ENCODE assay signal across 13 cellular contexts in genomic region chr3:194711286-194711685, GRCh38. TPM values are rescaled to one million over a fixed set of nuclear protein-coding genes. Genes with fewer than 3 reads are reported as not detected.
DNase-seq lines count a peak whose midpoint lies in the region; TF ChIP-seq lines count a peak whose summit lies in the region.
"Had no signal": no experiment of that assay in that cellular context is flagged by ENCODE, and none has a peak within 500 bp of the region (broad histone marks: within the 10 kb centered on the region; RNA-seq: fewer than 3 reads in every experiment).

No MANE protein-coding gene starts in this region.

- H3K79me2 ChIP-seq in GM23248 (ENCODE audit: insufficient read depth): no peaks in the 10 kb centered on the region
- H3K79me2 ChIP-seq in trophoblast cell (ENCODE audit: control insufficient read depth, insufficient read depth, low read length, poor library complexity): no peaks in the 10 kb centered on the region

- H2AK5ac ChIP-seq in trophoblast cell (ENCODE audit: low read length): no peak overlapping the region

- H3K4me2 ChIP-seq in BLaER1 (peak overlapping the region; percentile 21; the same call in 1 of the 2 replicates), GM23248 (ENCODE audit: unreplicated experiment) (no peak overlapping the region), trophoblast cell (ENCODE audit: low read length) (no peak overlapping the region)
- H3K4me2 ChIP-seq: GM23338 had no signal

- in situ Hi-C loops in GM23248 (cut with MboI) (no loop called here), brain microvascular endothelial cell (cut with HindIII; ENCODE audit: low pct_ligation_motif_present, low sequenced_read_pairs) (no loop called here)

- H3K27me3 ChIP-seq in BLaER1 (no peaks in the 10 kb centered on the region), GM23248 (replicated peaks; ENCODE audit: insufficient read depth) (peaks cover 5% of the 10 kb centered on the region; the same call in 1 of the 2 replicates), brain microvascular endothelial cell (replicated peaks) (no peaks in the 10 kb centered on the region), trophoblast cell (ENCODE audit: insufficient read depth, low read length) (no peaks in the 10 kb centered on the region)

- no peak overlapping the region for H3K14ac ChIP-seq in trophoblast cell (ENCODE audit: low read length)

- H3K18ac ChIP-seq in trophoblast cell (ENCODE audit: low read length): no peak overlapping the region

- H2BK12ac ChIP-seq in trophoblast cell (ENCODE audit: low read length): peak overlapping the region; percentile 51

- H3K9me3 ChIP-seq in BLaER1 (no peaks in the 10 kb centered on the region), GM23248 (ENCODE audit: low read depth) (no peaks in the 10 kb centered on the region), trophoblast cell (ENCODE audit: insufficient read depth, low read depth, low read length) (no peaks in the 10 kb centered on the region)

- H3K23ac ChIP-seq in trophoblast cell (ENCODE audit: low read length): no peak overlapping the region

- H3K4ac ChIP-seq in trophoblast cell (ENCODE audit: low read depth, low read length): no peak overlapping the region

- no peak overlapping the region for H2BK120ac ChIP-seq in trophoblast cell (ENCODE audit: insufficient read depth, low read length, poor library complexity)

- H4K8ac ChIP-seq in trophoblast cell (ENCODE audit: low read depth, low read length): no peak overlapping the region

- 79 to 83% methylated on average over 3 of the region's 3 CpGs for WGBS in GM23248 (ENCODE audit: low coverage in 1 of 2, low lambda C conversion rate in 2 of 2, missing lambda C conversion rate in 2 of 2), 2 experiments
- no CpG with 5 or more reads among the region's 3 CpGs for WGBS in trophoblast cell (ENCODE audit: extremely low coverage, insufficient coverage, insufficient read length)

- peak overlapping the region; percentile 55 for H4K91ac ChIP-seq in trophoblast cell (ENCODE audit: low read depth, low read length)

- H3K4me1 ChIP-seq in BLaER1 (peaks cover 26% of the 10 kb centered on the region), GM23248 (ENCODE audit: insufficient read depth) (no peaks in the 10 kb centered on the region), trophoblast cell (ENCODE audit: control insufficient read depth in 1 of 2, insufficient read depth in 2 of 2, low read length in 2 of 2) (peaks cover 23 to 27% of the 10 kb centered on the region in 2 experiments)

- no peak overlapping the region for H3K4me3 ChIP-seq in BLaER1
- H3K4me3 ChIP-seq in GM23248: no peak overlapping the region
- no peak overlapping the region for H3K4me3 ChIP-seq in brain microvascular endothelial cell (ENCODE audit: low read depth, low read length)
- H3K4me3 ChIP-seq in trophoblast cell (ENCODE audit: low read depth, low read length): no peak overlapping the region
- H3K4me3 ChIP-seq: GM23338 had no signal

- H2AFZ ChIP-seq in GM23248 (no peak overlapping the region), trophoblast cell (ENCODE audit: insufficient read depth, low read length, poor library complexity) (no peak overlapping the region)

- H3K27ac ChIP-seq in BLaER1: no peak overlapping the region
- no peak overlapping the region for H3K27ac ChIP-seq in GM23248
- H3K27ac ChIP-seq in brain microvascular endothelial cell: peak overlapping the region; percentile 67
- no peak overlapping the region for H3K27ac ChIP-seq in trophoblast cell (ENCODE audit: low read depth, low read length)

- TF ChIP-seq CTCF in brain microvascular endothelial cell (IDR thresholded peaks at IDR 0.05; ENCODE audit: low read depth, low read length, missing control alignments): no peak

- DNase-seq in GM23248 (peak; percentile 17), brain microvascular endothelial cell (no peak), trophoblast cell (no peak), NCI-H1436 treated with DMSO at 0.1 percent for 48 hours (lab: John Stamatoyannopoulos, UW) (no peak), cerebellar cortex (ENCODE audit: low spot score) (no peak)
- no peak for DNase-seq in activated CD4-positive, alpha-beta T cell treated with anti-CD3 and anti-CD28 coated beads for 1 hour
- DNase-seq: CD4-positive, CD25-positive, alpha-beta regulatory T cell; KBM-7; NCI-H1092; NCI-H1694; SHP77 treated with DMSO at 0.1 percent for 48 hours had no signal

- H2BK5ac ChIP-seq in trophoblast cell (ENCODE audit: low read depth, low read length, poor library complexity): no peak overlapping the region

- peaks cover 8% of the 10 kb centered on the region for H3K79me1 ChIP-seq in trophoblast cell (ENCODE audit: low read length)

- no peak overlapping the region for H3K9ac ChIP-seq in BLaER1
- H3K9ac ChIP-seq in GM23248: no peak overlapping the region
- H3K9ac ChIP-seq in trophoblast cell (ENCODE audit: low read length): no peak overlapping the region

- H4K20me1 ChIP-seq in BLaER1 (no peaks in the 10 kb centered on the region), GM23248 (ENCODE audit: insufficient read depth) (no peaks in the 10 kb centered on the region)

- H3F3A ChIP-seq in GM23248 (ENCODE audit: insufficient read depth): no peaks in the 10 kb centered on the region

- no peaks in the 10 kb centered on the region for H3K36me3 ChIP-seq in BLaER1
- H3K36me3 ChIP-seq in GM23248 (ENCODE audit: low read depth): no peaks in the 10 kb centered on the region
- no peaks in the 10 kb centered on the region for H3K36me3 ChIP-seq in brain microvascular endothelial cell (replicated peaks)
- no peaks in the 10 kb centered on the region for H3K36me3 ChIP-seq in trophoblast cell (ENCODE audit: control insufficient read depth in 1 of 2, insufficient read depth in 2 of 2, low read length in 2 of 2)

- H4K12ac ChIP-seq in trophoblast cell (ENCODE audit: low read depth, low read length): no peak overlapping the region

- H3K9me2 ChIP-seq in GM23248 (ENCODE audit: insufficient read depth): no peaks in the 10 kb centered on the region

RNA-seq across cellular contexts. Expression of gene FAM43A, which starts 25.6 kb away (rescaled TPM):
- 19.0 and 23.0 TPM in 2 replicates for total RNA-seq in GM23248 (2014; rRNA removed; shearing (Covaris generic))
- 8.0 and 8.8 TPM in 2 replicates for polyA plus RNA-seq in GM23248 (2016; fragmentation: Nextera tagmentation; extraction: Ambion mirVana)
- 23.3 and 27.6 TPM in 2 replicates for polyA plus RNA-seq in trophoblast cell (2013)

RNA-seq across cellular contexts. Expression of gene LSG1, which starts 39.3 kb away (rescaled TPM):
- total RNA-seq in GM23248 (2014; rRNA removed; shearing (Covaris generic)): 27.2 and 36.5 TPM in 2 replicates
- polyA plus RNA-seq in GM23248 (2016; fragmentation: Nextera tagmentation; extraction: Ambion mirVana): 26.9 and 31.1 TPM in 2 replicates
- 17.7 and 18.0 TPM in 2 replicates for polyA plus RNA-seq in trophoblast cell (2013)
